ENCODE assay signal across 29 cellular contexts in the genomic region with DNA sequence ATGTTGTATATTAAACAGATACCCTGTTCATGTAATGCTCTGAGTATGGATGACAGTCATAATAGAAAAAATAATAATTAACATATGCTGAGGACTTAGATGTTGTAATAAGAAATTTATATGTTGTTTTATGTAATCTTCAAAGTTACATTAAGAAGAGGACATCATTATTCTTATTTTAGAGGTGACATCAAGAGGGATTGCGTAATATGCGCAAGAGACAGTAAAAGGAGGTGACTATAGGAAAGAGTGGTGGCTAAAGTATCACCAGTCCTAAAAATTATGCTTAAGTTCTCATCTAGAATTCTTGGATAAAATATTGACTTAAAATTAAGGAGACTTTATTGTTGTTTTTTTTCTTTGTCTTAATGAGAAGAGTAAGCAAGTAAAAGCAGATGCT.
"Had no signal": no experiment of that assay in that cellular context is flagged by ENCODE, and none has a peak within 500 bp of the region (broad histone marks: within the 10 kb centered on the region; RNA-seq: fewer than 3 reads in every experiment).

No MANE protein-coding gene starts in this region.

- FAIRE-seq: urothelium cell line had no signal

- H3K27ac ChIP-seq: neural progenitor cell, ovary, parathyroid adenoma, psoas muscle, skin epidermis, spleen, suprapubic skin, testis, tibial nerve, upper lobe of left lung, vagina had no signal

- H3K9ac ChIP-seq: neural progenitor cell, parathyroid adenoma had no signal

- H2AFZ ChIP-seq: neural progenitor cell, parathyroid adenoma had no signal

- H3K4me1 ChIP-seq: neural progenitor cell, parathyroid adenoma, psoas muscle, spleen, suprapubic skin, testis, tibial nerve, upper lobe of left lung, vagina had no signal

- H3K9me3 ChIP-seq: ovary, psoas muscle, testis, tibial nerve, upper lobe of left lung, vagina had no signal

- H3K4me2 ChIP-seq: neural progenitor cell, smooth muscle cell had no signal

- H3K27me3 ChIP-seq: neural progenitor cell, ovary, spleen, suprapubic skin, testis, tibial nerve, upper lobe of left lung, vagina had no signal

- DNase-seq: natural killer cell; occipital lobe; ovary; posterior cingulate gyrus; psoas muscle; right cardiac atrium; spleen; stimulated activated CD4-positive, alpha-beta T cell treated with anti-CD3 and anti-CD28 coated beads, Interleukin-12 subunit alpha, Interleukin-12 subunit beta, amount 100 ng/mL, for 4 hours; stimulated activated CD4-positive, alpha-beta T cell treated with anti-CD3 and anti-CD28 coated beads, Interleukin-1b, Interleukin-23, amount 100 ng/mL, for 48 hours; stimulated activated CD4-positive, alpha-beta T cell treated with anti-CD3 and anti-CD28 coated beads, Interleukin-4, amount 100 ng/mL, for 1 hour; stimulated activated CD4-positive, alpha-beta T cell treated with anti-CD3 and anti-CD28 coated beads, Interleukin-4, amount 100 ng/mL, for 4 hours; stimulated activated CD8-positive, alpha-beta memory T cell treated with anti-CD3 and anti-CD28 coated beads, Interleukin-4, amount 100 ng/mL, for 48 hours; stimulated activated naive CD4-positive, alpha-beta T cell; stimulated activated naive CD8-positive, alpha-beta T cell treated with anti-CD3 and anti-CD28 coated beads, Interleukin-15, amount 100 ng/mL, for 72 hours; stimulated activated naive CD8-positive, alpha-beta T cell treated with anti-CD3 and anti-CD28 coated beads, Interleukin-15, Interleukin-2, amounts not matched to agents 100 U/mL and 50 U/mL, for 24 hours; substantia nigra; testis; trophoblast cell; upper lobe of left lung had no signal

- H3K36me3 ChIP-seq: neural progenitor cell, ovary, spleen, suprapubic skin, tibial nerve, upper lobe of left lung, vagina had no signal

- H3K79me2 ChIP-seq: parathyroid adenoma had no signal

- H3K4me3 ChIP-seq: neural progenitor cell, ovary, psoas muscle, skin epidermis, smooth muscle cell, spleen, suprapubic skin, testis, tibial nerve, upper lobe of left lung, vagina had no signal

- ATAC-seq: natural killer cell; psoas muscle; right cardiac atrium; sciatic nerve; stimulated activated memory B cell treated with anti-CD40 and anti-IgM and Interleukin-4, amounts not matched to agents 10 μg/mL and 1 μg/mL and 100 μg/mL, for 72 hours; stimulated activated naive CD8-positive, alpha-beta T cell treated with anti-CD3 and anti-CD28 coated beads, Interleukin-15, amount 100 ng/mL, for 72 hours; stimulated activated naive CD8-positive, alpha-beta T cell treated with anti-CD3 and anti-CD28 coated beads, Interleukin-15, Interleukin-2, amounts not matched to agents 100 U/mL and 50 U/mL, for 24 hours had no signal
